ENCODE assay signal across 16 cellular contexts in the genomic region with DNA sequence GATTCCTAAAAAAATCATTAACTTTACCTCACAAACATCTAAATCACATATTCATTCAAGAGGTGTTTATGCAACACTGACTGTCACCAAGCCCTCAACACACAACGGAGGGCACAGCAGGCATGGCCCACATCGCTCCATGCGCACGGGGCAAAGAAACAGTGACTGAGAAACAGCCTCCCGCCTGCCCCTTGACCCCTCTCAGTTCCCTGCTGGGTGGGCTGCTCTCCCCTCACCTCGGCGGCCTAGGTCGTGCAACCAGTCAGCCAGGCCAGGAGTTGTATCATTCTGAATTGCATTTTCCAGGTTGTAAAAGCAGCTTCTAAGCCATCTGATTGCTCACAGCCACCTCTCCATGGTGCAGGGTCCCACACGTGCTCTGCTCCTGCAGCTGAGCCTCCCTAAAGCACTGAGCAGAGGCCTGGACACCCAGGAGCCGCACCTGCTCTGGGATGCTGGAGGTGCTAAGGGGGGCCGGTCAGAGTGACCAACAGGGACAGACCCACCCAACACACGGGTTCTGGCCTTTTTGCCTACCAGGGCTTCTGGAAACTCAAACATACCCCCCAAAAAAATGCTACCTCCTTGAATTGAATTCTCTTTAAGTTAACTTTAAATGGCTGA.
"Had no signal": no experiment of that assay in that cellular context is flagged by ENCODE, and none has a peak within 500 bp of the region (broad histone marks: within the 10 kb centered on the region; RNA-seq: fewer than 3 reads in every experiment).

No MANE protein-coding gene starts in this region.

- H2AFZ ChIP-seq: hepatocyte had no signal

- H3K4me2 ChIP-seq: hepatocyte had no signal

- ATAC-seq: activated CD8-positive, alpha-beta T cell treated with anti-CD3 and anti-CD28 coated beads for 36 hours; activated T-cell treated with anti-CD3 and anti-CD28 coated beads, Interleukin-2, amount 50 U/mL, for 4 hours had no signal

- DNase-seq: activated CD4-positive, alpha-beta T cell treated with anti-CD3 and anti-CD28 coated beads for 4 hours; activated CD8-positive, alpha-beta T cell treated with anti-CD3 and anti-CD28 coated beads for 36 hours; activated effector memory CD4-positive, alpha-beta T cell treated with anti-CD3 and anti-CD28 coated beads, Interleukin-2, amount 50 U/mL, for 16 hours; activated T-cell treated with anti-CD3 and anti-CD28 coated beads, Interleukin-2, amount 50 U/mL, for 4 hours; amniotic stem cell; central memory CD4-positive, alpha-beta T cell; esophagus squamous epithelium; ovary; stimulated activated CD4-positive, alpha-beta T cell treated with anti-CD3 and anti-CD28 coated beads, Interleukin-1b, Interleukin-23, amount 100 ng/mL, for 48 hours; T-helper 1 cell; thyroid gland; WERI-Rb-1 had no signal

- H3K36me3 Mint-ChIP-seq: activated naive CD8-positive, alpha-beta T cell had no signal

- H3K27me3 ChIP-seq: esophagus squamous epithelium, hepatocyte, ovary, thyroid gland had no signal

- H3K27me3 Mint-ChIP-seq: activated CD8-positive, alpha-beta T cell treated with anti-CD3 and anti-CD28 coated beads for 36 hours; activated naive CD8-positive, alpha-beta T cell had no signal

- H3K4me3 Mint-ChIP-seq: activated CD8-positive, alpha-beta T cell treated with anti-CD3 and anti-CD28 coated beads for 36 hours; activated naive CD8-positive, alpha-beta T cell; activated T-cell treated with anti-CD3 and anti-CD28 coated beads, Interleukin-2, amount 50 U/mL, for 4 hours; neural crest cell had no signal

- H3K9me3 ChIP-seq: esophagus squamous epithelium, ovary, thyroid gland had no signal

- H3K27ac Mint-ChIP-seq: activated CD8-positive, alpha-beta T cell treated with anti-CD3 and anti-CD28 coated beads for 36 hours; activated naive CD8-positive, alpha-beta T cell had no signal

- H3K9me3 Mint-ChIP-seq: activated CD8-positive, alpha-beta T cell treated with anti-CD3 and anti-CD28 coated beads for 36 hours; activated T-cell treated with anti-CD3 and anti-CD28 coated beads, Interleukin-2, amount 50 U/mL, for 4 hours; neural crest cell had no signal

- H3K27ac ChIP-seq: coronary artery, esophagus squamous epithelium, hepatocyte, ovary, thyroid gland, WERI-Rb-1 had no signal

- H3K4me3 ChIP-seq: coronary artery, esophagus squamous epithelium, hepatocyte, ovary, thyroid gland had no signal

- H3K36me3 ChIP-seq: esophagus squamous epithelium, ovary, thyroid gland, WERI-Rb-1 had no signal
